1 cellular context compared by ENCODE assay signal in genomic region chrX:120549483-120550452, GRCh38.
A peak's percentile ranks its signal among the peaks of the same experiment; 100 is the strongest.
TF ChIP-seq lines count a peak whose summit lies in the region.

No MANE protein-coding gene starts in this region.

TF ChIP-seq in K562, 482 proteins besides CTCF, POLR2A, EP300 and RAD21 (continued from another document and continues in another):
- TF ChIP-seq TCF7 (IDR thresholded peaks at IDR 0.05; ENCODE audit: borderline replicate concordance) (no peak), ZKSCAN3 (CRISPR knock-in tag; IDR thresholded peaks at IDR 0.05) (no peak), HMGN3 (IDR thresholded peaks at IDR 0.05; ENCODE audit: borderline replicate concordance, extremely low read depth, insufficient read length, low read depth, low read length) (no peak), KLF1 (tag; IDR thresholded peaks at IDR 0.05) (no peak), CREB3 (tag; conservative IDR thresholded peaks at IDR 0.05; ENCODE audit: low read depth) (no peak), RBM22 (IDR thresholded peaks at IDR 0.05; ENCODE audit: low read depth, low read length, poor library complexity, severe bottlenecking) (no peak), CEBPB (tag; IDR thresholded peaks at IDR 0.05) (no peak), TOE1 (IDR thresholded peaks at IDR 0.05; ENCODE audit: borderline replicate concordance) (peak; percentile 67; the same call in 1 of the 2 replicates), TOE1 (CRISPR knock-in tag; IDR thresholded peaks at IDR 0.05; ENCODE audit: borderline replicate concordance, low read depth) (no peak), TAF15 (IDR thresholded peaks at IDR 0.05; ENCODE audit: low read depth, low read length) (no peak), GMEB1 (CRISPR knock-in tag; IDR thresholded peaks at IDR 0.05) (no peak), CBFB (CRISPR knock-in tag; IDR thresholded peaks at IDR 0.05) (no peak), ZNF253 (CRISPR knock-in tag; conservative IDR thresholded peaks at IDR 0.05) (no peak), ZNF217 (CRISPR knock-in tag; IDR thresholded peaks at IDR 0.05) (no peak), JUN (IDR thresholded peaks at IDR 0.05; ENCODE audit: borderline replicate concordance, low read depth, low read length) (peak; percentile 95), JUN (CRISPR knock-in tag; IDR thresholded peaks at IDR 0.05; ENCODE audit: borderline replicate concordance) (no peak), YY1 (IDR thresholded peaks at IDR 0.05; ENCODE audit: borderline replicate concordance in 1 of 3, control insufficient read depth in 1 of 3, extremely low read depth in 1 of 3, insufficient read depth in 3 of 3, insufficient read length in 1 of 3, insufficient replicate concordance in 2 of 3, low read depth in 1 of 3, low read length in 2 of 3) (no peak), NBN (IDR thresholded peaks at IDR 0.05; ENCODE audit: low read depth) (no peak; the same call in 1 of the 2 replicates), PHTF2 (CRISPR knock-in tag; IDR thresholded peaks at IDR 0.05) (no peak), ZNF444 (CRISPR knock-in tag; IDR thresholded peaks at IDR 0.05) (no peak), RAD51 (IDR thresholded peaks at IDR 0.05; ENCODE audit: borderline replicate concordance, low read depth) (peak; percentile 46; the same call in 1 of the 2 replicates), ATF7 (IDR thresholded peaks at IDR 0.05) (peak; percentile 38; the same call in 1 of the 2 replicates), ZNF384 (IDR thresholded peaks at IDR 0.05; ENCODE audit: low read depth, low read length) (no peak), SIRT6 (IDR thresholded peaks at IDR 0.05; ENCODE audit: low read depth, low read length) (no peak), ZNF518B (CRISPR knock-in tag; IDR thresholded peaks at IDR 0.05) (no peak), GABPB1 (CRISPR knock-in tag; IDR thresholded peaks at IDR 0.05) (no peak), STAT5A (IDR thresholded peaks at IDR 0.05; ENCODE audit: borderline replicate concordance, low read length) (0 out of 2 replicates have a peak, but pooled peaks have one; percentile 23), WHSC1 (IDR thresholded peaks at IDR 0.05; ENCODE audit: low read length) (no peak), MCM2 (IDR thresholded peaks at IDR 0.05; ENCODE audit: low read depth) (no peak), KDM4B (IDR thresholded peaks at IDR 0.05; ENCODE audit: borderline replicate concordance in 2 of 2, low read depth in 1 of 2) (no peak), HMBOX1 (IDR thresholded peaks at IDR 0.05) (peak; percentile 73), RNF219 (CRISPR knock-in tag; IDR thresholded peaks at IDR 0.05) (no peak), CREM (IDR thresholded peaks at IDR 0.05; ENCODE audit: low read depth) (peak; percentile 13; the same call in 1 of the 2 replicates), CBX1 (IDR thresholded peaks at IDR 0.05; ENCODE audit: low read depth) (no peak), RBM14 (IDR thresholded peaks at IDR 0.05; ENCODE audit: borderline replicate concordance, insufficient read depth, low read depth, low read length) (no peak), ZBTB1 (CRISPR knock-in tag; IDR thresholded peaks at IDR 0.05; ENCODE audit: borderline replicate concordance, low read depth) (no peak), PRMT5 (CRISPR knock-in tag; IDR thresholded peaks at IDR 0.05) (no peak), FIP1L1 (IDR thresholded peaks at IDR 0.05; ENCODE audit: low read depth, low read length, poor library complexity, severe bottlenecking) (no peak), E4F1 (CRISPR knock-in tag; IDR thresholded peaks at IDR 0.05; ENCODE audit: borderline replicate concordance) (no peak), CXXC5 (CRISPR knock-in tag; IDR thresholded peaks at IDR 0.05) (peak; percentile 61), HLTF (IDR thresholded peaks at IDR 0.05) (no peak), SMARCB1 (IDR thresholded peaks at IDR 0.05; ENCODE audit: insufficient read length, low read depth) (no peak), TAF7 (tag; IDR thresholded peaks at IDR 0.05) (no peak), DMBX1 (CRISPR knock-in tag; IDR thresholded peaks at IDR 0.05; ENCODE audit: borderline replicate concordance) (no peak), ZNF77 (CRISPR knock-in tag; IDR thresholded peaks at IDR 0.05) (no peak)
- TF ChIP-seq, protein P1, sequence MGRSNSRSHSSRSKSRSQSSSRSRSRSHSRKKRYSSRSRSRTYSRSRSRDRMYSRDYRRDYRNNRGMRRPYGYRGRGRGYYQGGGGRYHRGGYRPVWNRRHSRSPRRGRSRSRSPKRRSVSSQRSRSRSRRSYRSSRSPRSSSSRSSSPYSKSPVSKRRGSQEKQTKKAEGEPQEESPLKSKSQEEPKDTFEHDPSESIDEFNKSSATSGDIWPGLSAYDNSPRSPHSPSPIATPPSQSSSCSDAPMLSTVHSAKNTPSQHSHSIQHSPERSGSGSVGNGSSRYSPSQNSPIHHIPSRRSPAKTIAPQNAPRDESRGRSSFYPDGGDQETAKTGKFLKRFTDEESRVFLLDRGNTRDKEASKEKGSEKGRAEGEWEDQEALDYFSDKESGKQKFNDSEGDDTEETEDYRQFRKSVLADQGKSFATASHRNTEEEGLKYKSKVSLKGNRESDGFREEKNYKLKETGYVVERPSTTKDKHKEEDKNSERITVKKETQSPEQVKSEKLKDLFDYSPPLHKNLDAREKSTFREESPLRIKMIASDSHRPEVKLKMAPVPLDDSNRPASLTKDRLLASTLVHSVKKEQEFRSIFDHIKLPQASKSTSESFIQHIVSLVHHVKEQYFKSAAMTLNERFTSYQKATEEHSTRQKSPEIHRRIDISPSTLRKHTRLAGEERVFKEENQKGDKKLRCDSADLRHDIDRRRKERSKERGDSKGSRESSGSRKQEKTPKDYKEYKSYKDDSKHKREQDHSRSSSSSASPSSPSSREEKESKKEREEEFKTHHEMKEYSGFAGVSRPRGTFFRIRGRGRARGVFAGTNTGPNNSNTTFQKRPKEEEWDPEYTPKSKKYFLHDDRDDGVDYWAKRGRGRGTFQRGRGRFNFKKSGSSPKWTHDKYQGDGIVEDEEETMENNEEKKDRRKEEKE (IDR thresholded peaks at IDR 0.05; ENCODE audit: borderline replicate concordance in 1 of 2, control insufficient read depth in 1 of 2, low read depth in 2 of 2, low read length in 1 of 2) = no peak
- TF ChIP-seq, protein P2, sequence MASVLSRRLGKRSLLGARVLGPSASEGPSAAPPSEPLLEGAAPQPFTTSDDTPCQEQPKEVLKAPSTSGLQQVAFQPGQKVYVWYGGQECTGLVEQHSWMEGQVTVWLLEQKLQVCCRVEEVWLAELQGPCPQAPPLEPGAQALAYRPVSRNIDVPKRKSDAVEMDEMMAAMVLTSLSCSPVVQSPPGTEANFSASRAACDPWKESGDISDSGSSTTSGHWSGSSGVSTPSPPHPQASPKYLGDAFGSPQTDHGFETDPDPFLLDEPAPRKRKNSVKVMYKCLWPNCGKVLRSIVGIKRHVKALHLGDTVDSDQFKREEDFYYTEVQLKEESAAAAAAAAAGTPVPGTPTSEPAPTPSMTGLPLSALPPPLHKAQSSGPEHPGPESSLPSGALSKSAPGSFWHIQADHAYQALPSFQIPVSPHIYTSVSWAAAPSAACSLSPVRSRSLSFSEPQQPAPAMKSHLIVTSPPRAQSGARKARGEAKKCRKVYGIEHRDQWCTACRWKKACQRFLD (CRISPR knock-in tag; IDR thresholded peaks at IDR 0.05) = peak; percentile 40; the same call in 1 of the 2 replicates
- TF ChIP-seq, protein P3, sequence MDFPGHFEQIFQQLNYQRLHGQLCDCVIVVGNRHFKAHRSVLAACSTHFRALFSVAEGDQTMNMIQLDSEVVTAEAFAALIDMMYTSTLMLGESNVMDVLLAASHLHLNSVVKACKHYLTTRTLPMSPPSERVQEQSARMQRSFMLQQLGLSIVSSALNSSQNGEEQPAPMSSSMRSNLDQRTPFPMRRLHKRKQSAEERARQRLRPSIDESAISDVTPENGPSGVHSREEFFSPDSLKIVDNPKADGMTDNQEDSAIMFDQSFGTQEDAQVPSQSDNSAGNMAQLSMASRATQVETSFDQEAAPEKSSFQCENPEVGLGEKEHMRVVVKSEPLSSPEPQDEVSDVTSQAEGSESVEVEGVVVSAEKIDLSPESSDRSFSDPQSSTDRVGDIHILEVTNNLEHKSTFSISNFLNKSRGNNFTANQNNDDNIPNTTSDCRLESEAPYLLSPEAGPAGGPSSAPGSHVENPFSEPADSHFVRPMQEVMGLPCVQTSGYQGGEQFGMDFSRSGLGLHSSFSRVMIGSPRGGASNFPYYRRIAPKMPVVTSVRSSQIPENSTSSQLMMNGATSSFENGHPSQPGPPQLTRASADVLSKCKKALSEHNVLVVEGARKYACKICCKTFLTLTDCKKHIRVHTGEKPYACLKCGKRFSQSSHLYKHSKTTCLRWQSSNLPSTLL (IDR thresholded peaks at IDR 0.05) = no peak
